In the genomic region with DNA sequence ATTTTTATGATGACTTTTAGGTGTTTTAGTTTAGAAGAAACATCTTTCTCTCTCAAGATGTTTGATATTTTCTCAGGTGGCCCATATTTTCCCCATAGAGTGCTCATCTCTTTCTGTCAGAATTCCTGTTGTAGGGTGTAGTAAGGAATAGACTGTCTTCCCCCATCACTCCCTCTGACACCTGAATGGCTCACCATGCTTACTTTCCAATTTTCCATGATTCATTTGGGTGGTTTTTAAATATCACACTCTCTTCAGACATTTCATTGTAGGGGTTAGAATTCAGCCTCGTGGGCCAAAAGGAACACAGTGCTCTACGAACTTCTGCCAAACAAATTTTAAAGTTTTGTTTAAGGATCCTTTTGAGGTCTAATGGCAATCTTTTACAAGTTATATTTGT, we compare ENCODE assay signal across 16 cellular contexts. TPM values are rescaled to one million over a fixed set of nuclear protein-coding genes. Genes with fewer than 3 reads are reported as not detected.
DNase-seq lines count a peak whose midpoint lies in the region; ATAC-seq, FAIRE-seq and TF ChIP-seq lines count a peak whose summit lies in the region.
"Had no signal": no experiment of that assay in that cellular context is flagged by ENCODE, and none has a peak within 500 bp of the region (broad histone marks: within the 10 kb centered on the region; RNA-seq: fewer than 3 reads in every experiment).

No MANE protein-coding gene starts in this region.

- in situ Hi-C loops in HepG2 (cut with HindIII; ENCODE audit: extremely low pct_ligation_motif_present, low pct_unique_long_range_greater_than_20kb), result no loop called here

- H3F3A ChIP-seq in neural cell (ENCODE audit: insufficient read depth, low read length, poor library complexity, severe bottlenecking), result no peaks in the 10 kb centered on the region

- TF ChIP-seq RAD21 in HepG2 (CRISPR knock-in tag; IDR thresholded peaks at IDR 0.05), result no peak
- TF ChIP-seq RAD21 in neural cell (conservative IDR thresholded peaks at IDR 0.05), result no peak

- no peaks in the 10 kb centered on the region for H3K9me3 ChIP-seq in right lobe of liver
- H3K9me3 ChIP-seq in HepG2 (ENCODE audit: low read length), result no peaks in the 10 kb centered on the region
- no peaks in the 10 kb centered on the region for H3K9me3 ChIP-seq in neural cell (ENCODE audit: low read length)

- H3K36me3 ChIP-seq in right lobe of liver (no peaks in the 10 kb centered on the region), HepG2 (replicated peaks in 1 of 2; ENCODE audit: control insufficient read depth in 1 of 2, insufficient read depth in 2 of 2, low read length in 2 of 2) (no peaks in the 10 kb centered on the region), neural cell (ENCODE audit: insufficient read depth, low read length) (no peaks in the 10 kb centered on the region)

- H4K20me1 ChIP-seq in HepG2 (ENCODE audit: insufficient read depth, low read length) (no peaks in the 10 kb centered on the region; the same call in 1 of the 2 replicates), neural cell (ENCODE audit: insufficient read depth) (no peaks in the 10 kb centered on the region)

- intact Hi-C loops in right lobe of liver (cut with DNase I), result no loop called here
- intact Hi-C loops in HepG2 (cut with micrococcal nuclease; ENCODE audit: unreplicated experiment), result no loop called here

- H3K9me2 ChIP-seq in neural cell (ENCODE audit: insufficient read depth, low read length), result no peaks in the 10 kb centered on the region

- FAIRE-seq in HepG2 (lab: Jason Lieb, UNC), result no peak
- FAIRE-seq: GM18507 had no signal

- ATAC-seq in right lobe of liver, result no peak
- ATAC-seq in HepG2, result no peak
- ATAC-seq in GM18505 (IDR thresholded peaks at IDR 0.05; ENCODE audit: unreplicated experiment), result no peak

- BruUV-seq in HepG2 (replicated peaks; lab: Mats Ljungman, UMichigan), result no TSS peak

- H3K27ac ChIP-seq in right lobe of liver (peak overlapping the region; percentile 39 to 55 (median 46)), HepG2 (ENCODE audit: extremely low read length, insufficient read depth, low read length) (no peak overlapping the region), neural cell (ENCODE audit: low read length) (peak overlapping the region; percentile 43)
- H3K27ac ChIP-seq: HL-60 had no signal

- 70% methylated on average over 2 of the region's 2 CpGs for WGBS in right lobe of liver (ENCODE audit: insufficient coverage, low coverage, low lambda C conversion rate, missing lambda C conversion rate)
- whole genome bisulfite sequencing in HepG2 (ENCODE audit: low lambda C conversion rate), result 93% methylated on average over 2 of the region's 2 CpGs

- H3K27me3 ChIP-seq in right lobe of liver, result no peaks in the 10 kb centered on the region
- H3K27me3 ChIP-seq in HepG2 (ENCODE audit: control insufficient read depth in 1 of 2, insufficient read depth in 2 of 2, low read length in 2 of 2), result no peaks in the 10 kb centered on the region
- H3K27me3 ChIP-seq in neural cell (ENCODE audit: insufficient read depth, low read depth, low read length), result no peaks in the 10 kb centered on the region

- H3K4me3 ChIP-seq in right lobe of liver, result no peak overlapping the region
- H3K4me3 ChIP-seq in HepG2 (replicated peaks in 1 of 3; ENCODE audit: insufficient read depth in 1 of 3, low read depth in 2 of 3, low read length in 3 of 3), result no peak overlapping the region
- no peak overlapping the region for H3K4me3 ChIP-seq in epithelial cell of esophagus (ENCODE audit: low read length)
- H3K4me3 ChIP-seq in neural cell (ENCODE audit: low read length), result no peak overlapping the region

- DNase-seq in right lobe of liver (no peak), HepG2 (ENCODE audit: low spot score) (no peak), epithelial cell of esophagus (ENCODE audit: low read depth) (peak; percentile 54), NCI-H2029 treated with DMSO at 0.1 percent for 48 hours (lab: John Stamatoyannopoulos, UW) (no peak)
- no peak for DNase-seq in stimulated activated CD4-positive, alpha-beta T cell treated with anti-CD3 and anti-CD28 coated beads, Interleukin-4, amount 100 ng/mL, for 1 hour
- DNase-seq: AML-193; CD4-positive, CD25-positive, alpha-beta regulatory T cell; KBM-7; NCI-H1105; NCI-H1694 treated with DMSO at 0.1 percent for 48 hours; NCI-H2171; NCI-H510A had no signal

- peaks cover 16% of the 10 kb centered on the region for H3K79me2 ChIP-seq in HepG2 (ENCODE audit: insufficient read depth, low read length)
- H3K79me2 ChIP-seq in neural cell (replicated peaks; ENCODE audit: insufficient read depth, low read length), result no peaks in the 10 kb centered on the region

- CTCF ChIA-PET in HepG2 (lab: Yijun Ruan, JAX; ENCODE audit: low intra/inter-chr PET ratio, low total read pairs), result no interaction called here

- peaks cover 0 to 12% (median 0%) of the 10 kb centered on the region in 4 donors for H3K4me1 ChIP-seq in right lobe of liver
- H3K4me1 ChIP-seq in HepG2 (ENCODE audit: insufficient read depth, low read length), result peaks cover 14% of the 10 kb centered on the region

- H2AFZ ChIP-seq in HepG2 (ENCODE audit: low read length), result no peak overlapping the region
- no peak overlapping the region for H2AFZ ChIP-seq in neural cell (ENCODE audit: low read depth, low read length)

- H3K4me2 ChIP-seq in HepG2 (ENCODE audit: low read depth, low read length) (no peak overlapping the region), neural cell (ENCODE audit: low read length) (no peak overlapping the region)

- H3K9ac ChIP-seq in HepG2 (ENCODE audit: insufficient read depth, low read depth, low read length) (no peak overlapping the region), neural cell (ENCODE audit: low read length) (no peak overlapping the region)

- POLR2A ChIA-PET in HepG2 (lab: Yijun Ruan, JAX), result no interaction called here

- no peak for TF ChIP-seq POLR2A in right lobe of liver (IDR thresholded peaks at IDR 0.05)
- no peak for TF ChIP-seq POLR2A in HepG2 (IDR thresholded peaks at IDR 0.05; ENCODE audit: insufficient read depth in 1 of 2, low read depth in 2 of 2, low read length in 2 of 2)
- TF ChIP-seq POLR2A in GM18505 (IDR thresholded peaks at IDR 0.05; ENCODE audit: borderline replicate concordance, extremely low read depth, insufficient read depth, insufficient read length), result no peak

- TF ChIP-seq EP300 in HepG2 (IDR thresholded peaks at IDR 0.05; ENCODE audit: low read depth in 2 of 2, low read length in 2 of 2) (no peak), HepG2 (CRISPR knock-in tag; IDR thresholded peaks at IDR 0.05; ENCODE audit: borderline replicate concordance) (no peak), neural cell (conservative IDR thresholded peaks at IDR 0.05; ENCODE audit: poor library complexity, severe bottlenecking) (no peak)

- TF ChIP-seq CTCF in right lobe of liver (IDR thresholded peaks at IDR 0.05), result no peak
- no peak for TF ChIP-seq CTCF in HepG2 (CRISPR knock-in tag; IDR thresholded peaks at IDR 0.05)
- TF ChIP-seq CTCF in epithelial cell of esophagus (IDR thresholded peaks at IDR 0.05; ENCODE audit: insufficient read depth, low read depth, low read length, missing control alignments), result no peak
- no peak for TF ChIP-seq CTCF in neural cell (IDR thresholded peaks at IDR 0.05; ENCODE audit: poor library complexity, severe bottlenecking)

TF ChIP-seq in HepG2, 621 proteins besides CTCF, POLR2A, EP300 and RAD21 (continues in another document):
- TF ChIP-seq ZNF431 (CRISPR knock-in tag; IDR thresholded peaks at IDR 0.05; ENCODE audit: borderline replicate concordance, low read depth) (no peak), RBM39 (IDR thresholded peaks at IDR 0.05; ENCODE audit: low read depth, low read length, poor library complexity, severe bottlenecking) (no peak)

TF ChIP-seq in neural cell, 6 proteins besides CTCF, POLR2A, EP300 and RAD21 (continues in another document):
- no peak for TF ChIP-seq TAF1 (IDR thresholded peaks at IDR 0.05; ENCODE audit: low read depth)
- TF ChIP-seq EZH2 (IDR thresholded peaks at IDR 0.05; ENCODE audit: borderline replicate concordance, insufficient read depth, low read length, poor library complexity, severe bottlenecking), result no peak
- no peak for TF ChIP-seq MXI1 (conservative IDR thresholded peaks at IDR 0.05; ENCODE audit: poor library complexity, severe bottlenecking)

RNA-seq across cellular contexts. Expression of gene GIPC2, which starts 24.0 kb away (rescaled TPM):
- total RNA-seq in right lobe of liver (1 to 10 TPM; 4.7 to 9.8 (median 7.0) TPM), HepG2 (2016; rRNA removed; fragmentation: Illumina TruSeq; extraction: Trizol) (21.6 and 39.7 TPM in 2 replicates)
- 2.0 and 2.2 TPM in 2 replicates for total RNA-seq in HepG2 (2016; cell fraction: cytosol; rRNA removed; fragmentation: Illumina TruSeq; extraction: Trizol; ENCODE audit: low read depth)
- total RNA-seq in HepG2 (2016; cell fraction: insoluble cytoplasmic fraction; rRNA removed; fragmentation: Illumina TruSeq; extraction: Trizol), result 22.5 and 39.5 TPM in 2 replicates
- 8.3 and 9.4 TPM in 2 replicates for total RNA-seq in HepG2 (2016; cell fraction: membrane; rRNA removed; fragmentation: Illumina TruSeq; extraction: Trizol)
- 21.2 and 21.7 TPM in 2 replicates for total RNA-seq in HepG2 (2016; cell fraction: nucleus; rRNA removed; fragmentation: Illumina TruSeq; extraction: Trizol)
- polyA plus RNA-seq in HepG2 (2011; rRNA removed) (5.1 and 6.1 TPM in 2 replicates), neural cell (0.72 and 1.3 TPM in 2 replicates)
- 2.9 and 4.8 TPM in 2 replicates for polyA plus RNA-seq in HepG2 (2011; cell fraction: cytosol; rRNA removed)
- polyA plus RNA-seq in HepG2 (2011; cell fraction: nucleus; rRNA removed), result 2.7 and 4.2 TPM in 2 replicates
- 10.6 and 16.9 TPM in 2 replicates for polyA plus RNA-seq in HepG2 (2012)
- 1.9 and 2.2 TPM in 2 replicates for polyA plus RNA-seq in HepG2 (2016; cell fraction: cytosol; fragmentation: Illumina TruSeq; extraction: Trizol; ENCODE audit: low read depth)
- polyA plus RNA-seq in HepG2 (2016; cell fraction: insoluble cytoplasmic fraction; fragmentation: Illumina TruSeq; extraction: Trizol; ENCODE audit: low read depth), result 39.5 and 45.6 TPM in 2 replicates
- 6.7 and 7.1 TPM in 2 replicates for polyA plus RNA-seq in HepG2 (2016; cell fraction: membrane; fragmentation: Illumina TruSeq; extraction: Trizol; ENCODE audit: low read depth)
- 14.6 and 15.7 TPM in 2 replicates for polyA plus RNA-seq in HepG2 (2016; cell fraction: nucleus; fragmentation: Illumina TruSeq; extraction: Trizol; ENCODE audit: insufficient read depth, low read depth)
- polyA minus RNA-seq in HepG2 (2011; rRNA and poly(A)+ RNA removed; ENCODE audit: low replicate concordance), result 3.5 TPM in 1 of 2 replicates, not detected in the other
- 6.9 and 7.6 TPM in 2 replicates for polyA minus RNA-seq in HepG2 (2011; cell fraction: cytosol; rRNA and poly(A)+ RNA removed)
- polyA minus RNA-seq in HepG2 (2011; cell fraction: nucleus; rRNA and poly(A)+ RNA removed), result 27.6 and 32.6 TPM in 2 replicates
- polyA minus RNA-seq in neural cell, result 0.58 and 0.73 TPM in 2 replicates
- total RNA-seq: CD4-positive, CD25-positive, alpha-beta regulatory T cell had no signal
